Comparison of ENCODE assay signal across 2 cellular contexts in the genomic region with DNA sequence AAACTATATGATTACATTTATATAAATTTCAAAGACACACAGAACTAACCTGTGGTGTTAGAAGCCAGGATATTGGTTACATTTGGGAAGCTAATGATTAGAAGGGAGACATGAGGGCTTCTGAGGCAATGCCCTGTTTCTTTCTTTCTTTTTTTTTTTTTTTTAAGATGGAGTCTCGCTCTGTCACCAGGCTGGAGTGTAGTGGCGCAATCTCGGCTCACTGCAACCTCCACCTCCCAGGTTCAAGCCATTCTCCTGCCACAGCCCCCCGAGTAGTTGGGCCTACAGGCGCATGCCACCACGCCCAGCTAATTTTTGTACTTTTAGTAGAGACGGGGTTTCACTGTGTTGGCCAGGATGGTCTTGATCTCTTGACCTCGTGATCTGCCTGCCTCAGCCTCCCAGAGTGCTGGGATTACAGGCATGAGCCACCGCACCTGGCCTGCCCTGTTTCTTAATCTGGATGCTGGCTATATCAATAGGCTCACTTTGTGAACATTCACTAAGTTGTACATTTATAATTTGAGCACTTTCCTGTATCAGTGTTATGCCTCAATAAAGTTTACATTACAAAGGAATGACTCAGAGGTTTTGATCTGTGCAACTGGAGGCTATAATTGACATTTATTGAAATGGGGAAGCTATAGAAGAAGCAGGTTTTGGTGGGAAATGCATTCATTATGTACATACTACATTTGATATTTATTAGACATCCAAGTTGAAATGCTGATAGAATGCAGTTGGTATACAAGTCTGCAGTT. TPM values are rescaled to one million over a fixed set of nuclear protein-coding genes. Genes with fewer than 3 reads are reported as not detected.
"Had no signal": no experiment of that assay in that cellular context is flagged by ENCODE, and none has a peak within 500 bp of the region (broad histone marks: within the 10 kb centered on the region; RNA-seq: fewer than 3 reads in every experiment).

No MANE protein-coding gene starts in this region.

RNA-seq across cellular contexts. Expression of a gene that starts 21.3 kb away (rescaled TPM):
- polyA plus RNA-seq: IgD-negative memory B cell had no signal

RNA-seq across cellular contexts. Expression of a gene that starts 33.3 kb away (rescaled TPM):
- total RNA-seq: MCF 10A had no signal
